12 cellular contexts compared by ENCODE assay signal in the genomic region with DNA sequence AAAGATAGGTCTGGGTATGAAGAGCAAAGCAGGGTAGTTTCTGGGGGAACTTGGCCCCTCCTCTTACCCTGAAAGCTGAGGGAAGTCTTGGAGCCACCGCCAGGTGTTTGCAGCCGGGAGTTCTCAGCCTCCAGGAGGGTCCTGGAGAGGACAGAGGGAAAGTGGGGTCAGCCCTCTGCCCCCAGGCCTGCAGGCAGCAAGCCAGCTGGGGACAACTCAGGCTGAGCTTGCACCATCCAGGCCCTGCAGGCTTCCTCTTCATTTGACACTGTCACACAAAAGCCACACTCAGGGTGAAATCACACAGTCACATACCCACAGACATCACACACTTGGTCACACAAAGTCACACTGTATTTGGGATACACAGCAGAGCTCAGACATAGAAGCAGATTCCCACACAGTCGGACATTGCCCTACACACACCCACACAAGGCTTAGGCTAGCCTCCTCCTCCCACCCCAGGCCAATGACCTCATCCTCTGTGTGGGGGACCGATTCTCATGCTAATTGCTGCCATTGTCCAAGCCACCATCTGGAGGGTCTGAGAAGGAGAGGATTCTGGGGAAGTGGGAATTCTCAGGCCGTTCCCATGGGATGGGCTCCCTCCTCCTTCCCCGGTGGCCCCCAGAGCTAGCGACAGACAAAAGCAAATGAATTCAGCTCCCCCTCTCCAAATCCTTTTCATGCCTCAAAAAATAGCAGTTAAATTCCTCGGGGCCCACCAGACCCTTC. TPM values are rescaled to one million over a fixed set of nuclear protein-coding genes. Genes with fewer than 3 reads are reported as not detected.
DNase-seq lines count a peak whose midpoint lies in the region; ATAC-seq, FAIRE-seq and TF ChIP-seq lines count a peak whose summit lies in the region.
"Had no signal": no experiment of that assay in that cellular context is flagged by ENCODE, and none has a peak within 500 bp of the region (broad histone marks: within the 10 kb centered on the region; RNA-seq: fewer than 3 reads in every experiment).

No MANE protein-coding gene starts in this region.

- no peaks in the 10 kb centered on the region; the same call in none of the 2 replicates for H3K27me3 Mint-ChIP-seq in HFFc6 (ENCODE audit: insufficient read depth)

- H3K4me3 Mint-ChIP-seq in HFFc6 = peak overlapping the region; percentile 54
- H3K4me3 Mint-ChIP-seq: CD8-positive, alpha-beta memory T cell had no signal

- BruUV-seq in GM12878 (replicated peaks; lab: Mats Ljungman, UMichigan) = no TSS peak

- no peak for TF ChIP-seq EP300 in GM12878 (IDR thresholded peaks at IDR 0.05; ENCODE audit: borderline replicate concordance in 1 of 2, control insufficient read depth in 1 of 2, low read depth in 2 of 2, low read length in 2 of 2)

- RAD21 ChIA-PET in GM12878 (lab: Charles Lee; ENCODE audit: unreplicated experiment) = interaction anchor here (0.7 to 1.5 kb wide), 2 partner anchors 8 to 52 kb away, joined by 3 to 7 read pairs; no protein-coding TSS in a partner anchor

- H3K4me2 ChIP-seq in GM12878 (ENCODE audit: control insufficient read depth, insufficient read depth) (no peak overlapping the region), GM23248 (ENCODE audit: unreplicated experiment) (no peak overlapping the region)

- H3K4me1 ChIP-seq in GM12878 (ENCODE audit: control insufficient read depth, insufficient read depth, low read length) (peaks cover 9% of the 10 kb centered on the region), iPS-15b (ENCODE audit: control insufficient read depth, insufficient read depth, low read length) (peaks cover 30% of the 10 kb centered on the region), GM23248 (ENCODE audit: insufficient read depth) (peaks cover 6% of the 10 kb centered on the region)

- H3K36me3 ChIP-seq in GM12878 (ENCODE audit: control insufficient read depth in 2 of 2, insufficient read depth in 2 of 2, low read length in 1 of 2) (no peaks in the 10 kb centered on the region), iPS-15b (ENCODE audit: control insufficient read depth, insufficient read depth, low read length) (peaks cover 33% of the 10 kb centered on the region), GM23248 (ENCODE audit: low read depth) (no peaks in the 10 kb centered on the region)

- no peak for TF ChIP-seq CTCF in HFFc6 (IDR thresholded peaks at IDR 0.05)
- no peak for TF ChIP-seq CTCF in GM12878 (IDR thresholded peaks at IDR 0.05 in 2 of 3, conservative IDR thresholded peaks at IDR 0.05 in 1 of 3; ENCODE audit: control insufficient read depth in 2 of 3, extremely low read depth in 1 of 3, insufficient read depth in 1 of 3, low read depth in 3 of 3, low read length in 3 of 3)

- ATAC-seq in GM12878 (peak; percentile 40; the same call in 2 of the 3 replicates), HG02938 (IDR thresholded peaks at IDR 0.05; ENCODE audit: unreplicated experiment) (no peak)
- ATAC-seq in activated naive CD4-positive, alpha-beta T cell treated with anti-CD3 and anti-CD28 coated beads, Interleukin-2, amount 50 U/mL, for 72 hours = no peak

- 31% methylated on average over 8 of the region's 8 CpGs for WGBS in GM12878 (ENCODE audit: insufficient coverage, insufficient replicate concordance, low lambda C conversion rate, missing lambda C conversion rate)
- whole genome bisulfite sequencing in GM23248 (ENCODE audit: low coverage in 1 of 2, low lambda C conversion rate in 2 of 2, missing lambda C conversion rate in 2 of 2), 2 experiments = 77 to 80% methylated on average over 8 of the region's 8 CpGs

- no peaks in the 10 kb centered on the region for H3K9me3 Mint-ChIP-seq in HFFc6
- no peaks in the 10 kb centered on the region for H3K9me3 Mint-ChIP-seq in activated naive CD4-positive, alpha-beta T cell treated with anti-CD3 and anti-CD28 coated beads, Interleukin-2, amount 50 U/mL, for 72 hours
- H3K9me3 Mint-ChIP-seq: CD8-positive, alpha-beta memory T cell had no signal

- TF ChIP-seq RAD21 in GM12878 (IDR thresholded peaks at IDR 0.05; ENCODE audit: insufficient read depth, low read depth, low read length) = no peak

- peaks cover 16 to 18% of the 10 kb centered on the region in 2 experiments for H3K27me3 ChIP-seq in GM12878 (replicated peaks in 1 of 2; ENCODE audit: control insufficient read depth in 2 of 2, insufficient read depth in 2 of 2, low read length in 1 of 2)
- peaks cover 4% of the 10 kb centered on the region for H3K27me3 ChIP-seq in iPS-15b (ENCODE audit: control insufficient read depth, insufficient read depth, low read length)
- no peaks in the 10 kb centered on the region for H3K27me3 ChIP-seq in GM23248 (replicated peaks; ENCODE audit: insufficient read depth)

- no peak for TF ChIP-seq POLR2A in GM12878 (IDR thresholded peaks at IDR 0.05; ENCODE audit: low read depth, low read length)

- no peaks in the 10 kb centered on the region for H3F3A ChIP-seq in GM23248 (ENCODE audit: insufficient read depth)

- H4K20me1 ChIP-seq in GM12878 (ENCODE audit: control insufficient read depth, insufficient read depth) (no peaks in the 10 kb centered on the region), GM23248 (ENCODE audit: insufficient read depth) (no peaks in the 10 kb centered on the region)

- H3K36me3 Mint-ChIP-seq in HFFc6 (ENCODE audit: low read depth) = peaks cover 26% of the 10 kb centered on the region
- no peaks in the 10 kb centered on the region for H3K36me3 Mint-ChIP-seq in activated naive CD4-positive, alpha-beta T cell treated with anti-CD3 and anti-CD28 coated beads, Interleukin-2, amount 50 U/mL, for 72 hours

- CTCF ChIA-PET in GM12878 (lab: Yijun Ruan, JAX) = interaction anchor here (1.1 to 12.9 kb wide), 4 partner anchors 9 to 53 kb away, joined by 3 to 192 read pairs (median 5); no protein-coding TSS in a partner anchor

- H3K4me1 Mint-ChIP-seq in HFFc6 (ENCODE audit: low read depth) = peaks cover 57% of the 10 kb centered on the region

- H3K9me3 ChIP-seq in GM12878 (replicated peaks; ENCODE audit: control insufficient read depth, insufficient read depth, low read length) (no peaks in the 10 kb centered on the region), iPS-15b (ENCODE audit: control insufficient read depth, insufficient read depth, low read length) (no peaks in the 10 kb centered on the region), GM23248 (ENCODE audit: low read depth) (no peaks in the 10 kb centered on the region)

- H2AFZ ChIP-seq in GM12878 (ENCODE audit: control insufficient read depth, low read depth, low read length) = no peak overlapping the region
- H2AFZ ChIP-seq in GM23248 = no peak overlapping the region

- POLR2A ChIA-PET in GM12878 (lab: Charles Lee) = interaction anchor here (0.6 kb wide), 1 partner anchor 28 kb away, joined by 5 read pairs; no protein-coding TSS in a partner anchor

- H3K9me2 ChIP-seq in GM23248 (ENCODE audit: insufficient read depth) = no peaks in the 10 kb centered on the region

- SMC1A ChIA-PET in GM12878 (lab: Charles Lee; ENCODE audit: uncharacterized antibody, unreplicated experiment) = interaction anchor here (1.1 kb wide), 1 partner anchor 13 kb away, joined by 5 read pairs; no protein-coding TSS in a partner anchor

- no peaks in the 10 kb centered on the region for H3K79me2 ChIP-seq in GM12878 (ENCODE audit: control insufficient read depth, insufficient read depth, low read length)
- H3K79me2 ChIP-seq in GM23248 (ENCODE audit: insufficient read depth) = no peaks in the 10 kb centered on the region

- DNase-seq in HFFc6 (no peak), GM12878 (ENCODE audit: low read depth, low spot score) (no peak), putamen (ENCODE audit: low spot score) (peak; percentile 73), GM23248 (no peak), RPMI8226 (no peak)
- DNase-seq in activated naive CD4-positive, alpha-beta T cell treated with anti-CD3 and anti-CD28 coated beads, Interleukin-2, amount 50 U/mL, for 72 hours (ENCODE audit: low spot score in 2 of 2) = no peak
- DNase-seq: CD8-positive, alpha-beta memory T cell; stimulated activated CD4-positive, alpha-beta T cell treated with anti-CD3 and anti-CD28 coated beads, Interleukin-4, amount 100 ng/mL, for 24 hours had no signal

- H3K27ac Mint-ChIP-seq in HFFc6 = peak overlapping the region; percentile 55
- H3K27ac Mint-ChIP-seq in activated naive CD4-positive, alpha-beta T cell treated with anti-CD3 and anti-CD28 coated beads, Interleukin-2, amount 50 U/mL, for 72 hours = no peak overlapping the region
- H3K27ac Mint-ChIP-seq: CD8-positive, alpha-beta memory T cell had no signal

- intact Hi-C loops in GM12878 (cut with micrococcal nuclease; ENCODE audit: unreplicated experiment) = no loop called here

- no peak overlapping the region for H3K4me3 ChIP-seq in GM12878
- peak overlapping the region; percentile 78 for H3K4me3 ChIP-seq in iPS-15b (ENCODE audit: low read depth, low read length)
- no peak overlapping the region for H3K4me3 ChIP-seq in GM23248

- FAIRE-seq in GM12878 (lab: Jason Lieb, UNC) = no peak
- FAIRE-seq: endometrium, urothelium cell line had no signal

- H3K9ac ChIP-seq in GM12878 (ENCODE audit: control insufficient read depth, insufficient read depth, low read length) (no peak overlapping the region), iPS-15b (ENCODE audit: low read depth, low read length) (peak overlapping the region; percentile 61), GM23248 (no peak overlapping the region)

- no peak overlapping the region for H3K27ac ChIP-seq in GM12878 (ENCODE audit: control insufficient read depth, insufficient read depth)
- no peak overlapping the region for H3K27ac ChIP-seq in GM23248

- in situ Hi-C loops in GM12878 (cut with MboI) (no loop called here), GM23248 (cut with MboI) (no loop called here)

RNA-seq across cellular contexts. Expression of a gene that starts 3.7 kb away (rescaled TPM):
- 100 to 1,000 TPM; 106 to 126 (median 116) TPM for total RNA-seq in HFFc6 (2021; fragmentation: NEBNext Ultra II Directional; extraction: Animal tissue kit (Norgen Biotek cat#: 25700))
- total RNA-seq in GM12878 (2013; cell fraction: nucleolus; rRNA removed) = 0.17 and 0.24 TPM in 2 replicates
- under 0.01 and 0.05 TPM in 2 replicates for total RNA-seq in GM12878 (2014; rRNA removed)
- under 0.01 and 0.05 TPM in 2 replicates for total RNA-seq in GM12878 (2014; rRNA removed; fragmentation: Illumina TruSeq; extraction: Trizol)
- 0.15 and 0.21 TPM in 2 replicates for total RNA-seq in GM12878 (2021)
- polyA plus RNA-seq in GM12878 (2011; ENCODE audit: low read depth) = not detected
- not detected in 2 replicates for polyA plus RNA-seq in GM12878 (2011; rRNA removed)
- not detected in 2 replicates for polyA plus RNA-seq in GM12878 (2011; cell fraction: cytosol; rRNA removed)
- not detected in 2 replicates for polyA plus RNA-seq in GM12878 (2011; cell fraction: nucleus; rRNA removed)
- polyA plus RNA-seq in GM12878 (2012) = 0.03 and 0.04 TPM in 2 replicates
- 0.01 TPM in 1 of 2 replicates, not detected in the other for polyA plus RNA-seq in GM12878 (2014; fragmentation: Illumina TruSeq; extraction: Trizol)
- polyA plus RNA-seq in GM12878 (2014; fragmentation: Nextera tagmentation; extraction: Ambion mirVana) = not detected
- 0.01 and 0.04 TPM in 2 replicates for polyA plus RNA-seq in GM12878 (2014; rRNA removed)
- polyA plus RNA-seq in GM12878 (2016; fragmentation: Nextera tagmentation; extraction: Ambion mirVana) = under 1 TPM in 1 of 2 experiments, not detected in 1; 0.03 TPM
- polyA minus RNA-seq in GM12878 (2011; rRNA and poly(A)+ RNA removed) = 0.05 TPM in 1 of 2 replicates, not detected in the other
- polyA minus RNA-seq in GM12878 (2011; cell fraction: cytosol; rRNA and poly(A)+ RNA removed) = not detected in 2 replicates
- polyA minus RNA-seq in GM12878 (2011; cell fraction: nucleus; rRNA and poly(A)+ RNA removed) = not detected in 2 replicates
- 15.0 and 23.0 TPM in 2 replicates for total RNA-seq in GM23248 (2014; rRNA removed; shearing (Covaris generic))
- polyA plus RNA-seq in GM23248 (2016; fragmentation: Nextera tagmentation; extraction: Ambion mirVana) = 2.2 TPM in 2 replicates
- not detected for total RNA-seq in activated naive CD4-positive, alpha-beta T cell treated with anti-CD3 and anti-CD28 coated beads, Interleukin-2, amount 50 U/mL, for 72 hours
- total RNA-seq: CD8-positive, alpha-beta memory T cell had no signal
- polyA plus RNA-seq: CD8-positive, alpha-beta memory T cell had no signal

RNA-seq across cellular contexts. Expression of a gene that starts 31.6 kb away (rescaled TPM):
- total RNA-seq in HFFc6 (2021; fragmentation: NEBNext Ultra II Directional; extraction: Animal tissue kit (Norgen Biotek cat#: 25700)) = not detected
- total RNA-seq in GM12878 (2013; cell fraction: nucleolus; rRNA removed) = 0.40 and 0.44 TPM in 2 replicates
- total RNA-seq in GM12878 (2014; rRNA removed) = 0.11 and 0.40 TPM in 2 replicates
- 0.09 TPM in 1 of 2 replicates, not detected in the other for total RNA-seq in GM12878 (2014; rRNA removed; fragmentation: Illumina TruSeq; extraction: Trizol)
- 0.18 and 0.24 TPM in 2 replicates for total RNA-seq in GM12878 (2021)
- polyA plus RNA-seq in GM12878 (2011; ENCODE audit: low read depth) = 0.16 TPM
- polyA plus RNA-seq in GM12878 (2011; rRNA removed) = 0.04 and 0.10 TPM in 2 replicates
- 0.22 and 0.27 TPM in 2 replicates for polyA plus RNA-seq in GM12878 (2011; cell fraction: cytosol; rRNA removed)
- polyA plus RNA-seq in GM12878 (2011; cell fraction: nucleus; rRNA removed) = 0.31 and 0.47 TPM in 2 replicates
- 0.26 and 0.31 TPM in 2 replicates for polyA plus RNA-seq in GM12878 (2012)
- 0.12 and 0.17 TPM in 2 replicates for polyA plus RNA-seq in GM12878 (2014; fragmentation: Illumina TruSeq; extraction: Trizol)
- polyA plus RNA-seq in GM12878 (2014; fragmentation: Nextera tagmentation; extraction: Ambion mirVana) = under 1 TPM; 0.05 to 0.06 TPM
- polyA plus RNA-seq in GM12878 (2014; rRNA removed) = 0.23 and 0.25 TPM in 2 replicates
- 1 to 10 TPM in 1 of 2 experiments, under 1 TPM in 1; 0.75 to 1.3 TPM for polyA plus RNA-seq in GM12878 (2016; fragmentation: Nextera tagmentation; extraction: Ambion mirVana)
- polyA minus RNA-seq in GM12878 (2011; rRNA and poly(A)+ RNA removed) = 0.15 TPM in 1 of 2 replicates, not detected in the other
- not detected in 2 replicates for polyA minus RNA-seq in GM12878 (2011; cell fraction: cytosol; rRNA and poly(A)+ RNA removed)
- not detected in 2 replicates for polyA minus RNA-seq in GM12878 (2011; cell fraction: nucleus; rRNA and poly(A)+ RNA removed)
- total RNA-seq in GM23248 (2014; rRNA removed; shearing (Covaris generic)) = not detected in 2 replicates
- polyA plus RNA-seq in GM23248 (2016; fragmentation: Nextera tagmentation; extraction: Ambion mirVana) = not detected in 2 replicates
- total RNA-seq in activated naive CD4-positive, alpha-beta T cell treated with anti-CD3 and anti-CD28 coated beads, Interleukin-2, amount 50 U/mL, for 72 hours = not detected
- total RNA-seq: CD8-positive, alpha-beta memory T cell had no signal
- polyA plus RNA-seq: CD8-positive, alpha-beta memory T cell had no signal

RNA-seq across cellular contexts. Expression of a gene that starts 31.8 kb away (rescaled TPM):
- total RNA-seq in HFFc6 (2021; fragmentation: NEBNext Ultra II Directional; extraction: Animal tissue kit (Norgen Biotek cat#: 25700)) = 10 to 100 TPM; 55.9 to 70.4 (median 59.2) TPM
- total RNA-seq in GM12878 (2013; cell fraction: nucleolus; rRNA removed) = not detected in 2 replicates
- total RNA-seq in GM12878 (2014; rRNA removed) = 0.56 TPM in 1 of 2 replicates, not detected in the other
- 0.40 and 0.83 TPM in 2 replicates for total RNA-seq in GM12878 (2014; rRNA removed; fragmentation: Illumina TruSeq; extraction: Trizol)
- total RNA-seq in GM12878 (2021) = 1.2 and 1.3 TPM in 2 replicates
- polyA plus RNA-seq in GM12878 (2011; ENCODE audit: low read depth) = 0.55 TPM
- 0.22 TPM in 1 of 2 replicates, not detected in the other for polyA plus RNA-seq in GM12878 (2011; rRNA removed)
- polyA plus RNA-seq in GM12878 (2011; cell fraction: cytosol; rRNA removed) = 0.10 and 0.37 TPM in 2 replicates
- 0.90 and 3.1 TPM in 2 replicates for polyA plus RNA-seq in GM12878 (2011; cell fraction: nucleus; rRNA removed)
- polyA plus RNA-seq in GM12878 (2012) = 0.46 and 0.73 TPM in 2 replicates
- 1.1 and 3.6 TPM in 2 replicates for polyA plus RNA-seq in GM12878 (2014; fragmentation: Illumina TruSeq; extraction: Trizol)
- polyA plus RNA-seq in GM12878 (2014; fragmentation: Nextera tagmentation; extraction: Ambion mirVana) = under 1 TPM; 0.21 to 0.31 TPM
- polyA plus RNA-seq in GM12878 (2014; rRNA removed) = 0.41 and 1.0 TPM in 2 replicates
- polyA plus RNA-seq in GM12878 (2016; fragmentation: Nextera tagmentation; extraction: Ambion mirVana) = under 1 TPM; 0.25 to 0.42 TPM
- not detected in 2 replicates for polyA minus RNA-seq in GM12878 (2011; rRNA and poly(A)+ RNA removed)
- polyA minus RNA-seq in GM12878 (2011; cell fraction: cytosol; rRNA and poly(A)+ RNA removed) = not detected in 2 replicates
- not detected in 2 replicates for polyA minus RNA-seq in GM12878 (2011; cell fraction: nucleus; rRNA and poly(A)+ RNA removed)
- 23.3 and 38.8 TPM in 2 replicates for total RNA-seq in GM23248 (2014; rRNA removed; shearing (Covaris generic))
- polyA plus RNA-seq in GM23248 (2016; fragmentation: Nextera tagmentation; extraction: Ambion mirVana) = 64.1 and 68.6 TPM in 2 replicates
- 1 to 10 TPM; 1.6 to 2.3 TPM for total RNA-seq in activated naive CD4-positive, alpha-beta T cell treated with anti-CD3 and anti-CD28 coated beads, Interleukin-2, amount 50 U/mL, for 72 hours
- polyA plus RNA-seq: CD8-positive, alpha-beta memory T cell had no signal

RNA-seq across cellular contexts. Expression of a gene that starts 54.3 kb away (rescaled TPM):
- not detected for total RNA-seq in HFFc6 (2021; fragmentation: NEBNext Ultra II Directional; extraction: Animal tissue kit (Norgen Biotek cat#: 25700))
- not detected in 2 replicates for total RNA-seq in GM12878 (2013; cell fraction: nucleolus; rRNA removed)
- total RNA-seq in GM12878 (2014; rRNA removed) (not detected in 2 replicates), GM12878 (2014; rRNA removed; fragmentation: Illumina TruSeq; extraction: Trizol) (not detected in 2 replicates), GM12878 (2021) (not detected in 2 replicates)
- not detected for polyA plus RNA-seq in GM12878 (2011; ENCODE audit: low read depth)
- polyA plus RNA-seq in GM12878 (2011; rRNA removed) (not detected in 2 replicates), GM12878 (2014; fragmentation: Illumina TruSeq; extraction: Trizol) (not detected in 2 replicates), GM12878 (2014; fragmentation: Nextera tagmentation; extraction: Ambion mirVana) (not detected), GM12878 (2014; rRNA removed) (0.15 TPM in 1 of 2 replicates, not detected in the other), GM12878 (2016; fragmentation: Nextera tagmentation; extraction: Ambion mirVana) (under 1 TPM in 1 of 2 experiments, not detected in 1; 0.24 TPM), GM23248 (2016; fragmentation: Nextera tagmentation; extraction: Ambion mirVana) (not detected in 2 replicates)
- 0.07 and 0.12 TPM in 2 replicates for polyA plus RNA-seq in GM12878 (2011; cell fraction: cytosol; rRNA removed)
- 0.79 and 1.1 TPM in 2 replicates for polyA plus RNA-seq in GM12878 (2011; cell fraction: nucleus; rRNA removed)
- 0.11 TPM in 1 of 2 replicates, not detected in the other for polyA plus RNA-seq in GM12878 (2012)
- not detected in 2 replicates for polyA minus RNA-seq in GM12878 (2011; rRNA and poly(A)+ RNA removed)
- not detected in 2 replicates for polyA minus RNA-seq in GM12878 (2011; cell fraction: cytosol; rRNA and poly(A)+ RNA removed)
- not detected in 2 replicates for polyA minus RNA-seq in GM12878 (2011; cell fraction: nucleus; rRNA and poly(A)+ RNA removed)
- not detected in 2 replicates for total RNA-seq in GM23248 (2014; rRNA removed; shearing (Covaris generic))
- total RNA-seq in activated naive CD4-positive, alpha-beta T cell treated with anti-CD3 and anti-CD28 coated beads, Interleukin-2, amount 50 U/mL, for 72 hours = 1 to 10 TPM in 1 of 2 donors, not detected in 1; 3.8 TPM
- total RNA-seq: CD8-positive, alpha-beta memory T cell had no signal
- polyA plus RNA-seq: CD8-positive, alpha-beta memory T cell had no signal

RNA-seq across cellular contexts. Expression of a gene that starts 54.7 kb away (rescaled TPM):
- total RNA-seq in HFFc6 (2021; fragmentation: NEBNext Ultra II Directional; extraction: Animal tissue kit (Norgen Biotek cat#: 25700)) = 10 to 100 TPM; 11.2 to 16.0 (median 13.9) TPM
- total RNA-seq in GM12878 (2013; cell fraction: nucleolus; rRNA removed) = 26.5 and 31.8 TPM in 2 replicates
- total RNA-seq in GM12878 (2014; rRNA removed) (19.8 and 22.0 TPM in 2 replicates), GM12878 (2014; rRNA removed; fragmentation: Illumina TruSeq; extraction: Trizol) (12.7 and 13.6 TPM in 2 replicates), GM12878 (2021) (22.2 and 25.2 TPM in 2 replicates)
- 12.3 TPM for polyA plus RNA-seq in GM12878 (2011; ENCODE audit: low read depth)
- polyA plus RNA-seq in GM12878 (2011; rRNA removed) (10.3 and 15.2 TPM in 2 replicates), GM12878 (2014; fragmentation: Illumina TruSeq; extraction: Trizol) (11.8 and 14.4 TPM in 2 replicates), GM12878 (2014; fragmentation: Nextera tagmentation; extraction: Ambion mirVana) (1 to 10 TPM; 5.9 to 8.6 TPM), GM12878 (2014; rRNA removed) (23.5 and 25.7 TPM in 2 replicates), GM12878 (2016; fragmentation: Nextera tagmentation; extraction: Ambion mirVana) (10 to 100 TPM; 11.7 to 12.2 TPM), GM23248 (2016; fragmentation: Nextera tagmentation; extraction: Ambion mirVana) (7.4 and 10.1 TPM in 2 replicates)
- 18.7 and 22.6 TPM in 2 replicates for polyA plus RNA-seq in GM12878 (2011; cell fraction: cytosol; rRNA removed)
- 39.4 and 44.7 TPM in 2 replicates for polyA plus RNA-seq in GM12878 (2011; cell fraction: nucleus; rRNA removed)
- 19.4 and 23.9 TPM in 2 replicates for polyA plus RNA-seq in GM12878 (2012)
- polyA minus RNA-seq in GM12878 (2011; rRNA and poly(A)+ RNA removed) = 10.2 and 16.9 TPM in 2 replicates
- polyA minus RNA-seq in GM12878 (2011; cell fraction: cytosol; rRNA and poly(A)+ RNA removed) = 4.0 and 6.3 TPM in 2 replicates
- 11.7 and 16.2 TPM in 2 replicates for polyA minus RNA-seq in GM12878 (2011; cell fraction: nucleus; rRNA and poly(A)+ RNA removed)
- total RNA-seq in GM23248 (2014; rRNA removed; shearing (Covaris generic)) = 4.5 and 5.6 TPM in 2 replicates
- 10 to 100 TPM; 39.4 to 64.9 TPM for total RNA-seq in activated naive CD4-positive, alpha-beta T cell treated with anti-CD3 and anti-CD28 coated beads, Interleukin-2, amount 50 U/mL, for 72 hours

Comparison
In these comparisons a context has a peak if more than half of its experiments do, and no peak if none do; other contexts are left out.
1. RNA of a gene that starts 3.7 kb away (total RNA-seq): 106 to 126 TPM in HFFc6 and 15.0 to 23.0 TPM in GM23248; under 0.01 to 0.24 TPM in GM12878 and not detected in activated naive CD4-positive, alpha-beta T cell treated with anti-CD3 and anti-CD28 coated beads, Interleukin-2, amount 50 U/mL, for 72 hours; every median in the first group is over 10 times any median in the second.